In the genomic region with DNA sequence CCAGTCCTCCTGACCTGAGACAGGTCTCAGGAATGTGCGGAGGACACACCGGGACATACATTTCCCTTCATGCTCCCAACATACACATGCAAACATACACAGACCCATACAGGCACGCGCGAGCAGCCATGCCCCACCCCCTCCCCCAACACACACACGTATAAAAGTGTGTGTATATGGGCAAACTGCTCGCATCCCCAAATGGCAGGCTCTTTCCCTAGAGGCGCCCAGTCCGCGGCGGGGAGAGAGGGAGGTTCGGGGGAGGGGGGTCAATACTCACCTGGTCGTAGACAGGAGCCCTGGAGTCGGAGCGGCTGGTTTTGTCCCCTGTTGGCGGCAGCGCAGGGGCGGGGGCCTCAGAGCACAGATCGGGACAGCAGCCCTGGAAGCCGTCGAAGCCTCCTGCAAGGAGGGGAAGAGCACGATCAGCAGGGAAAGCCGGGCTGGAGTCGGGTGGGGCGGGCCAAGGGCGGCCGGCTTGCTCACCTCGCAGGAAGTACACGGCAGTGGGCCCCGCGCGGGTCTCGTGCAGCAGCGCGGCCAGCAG, we compare ENCODE assay signal across 1 cellular context.
TF ChIP-seq lines count a peak whose summit lies in the region.

No MANE protein-coding gene starts in this region.

TF ChIP-seq in GM12878, 131 proteins besides CTCF, POLR2A, EP300 and RAD21 (continued from another document and continues in another):
- TF ChIP-seq RB1 (IDR thresholded peaks at IDR 0.05; ENCODE audit: borderline replicate concordance) (no peak), GABPA (IDR thresholded peaks at IDR 0.05; ENCODE audit: low read depth) (no peak), ZNF207 (IDR thresholded peaks at IDR 0.05; ENCODE audit: borderline replicate concordance) (no peak), TAF1 (IDR thresholded peaks at IDR 0.05; ENCODE audit: borderline replicate concordance, low read depth, low read length) (no peak), ZZZ3 (IDR thresholded peaks at IDR 0.05; ENCODE audit: control insufficient read depth, insufficient read length, low read depth) (no peak), SPI1 (IDR thresholded peaks at IDR 0.05; ENCODE audit: borderline replicate concordance, insufficient read depth, low read depth, low read length) (no peak), TCF3 (IDR thresholded peaks at IDR 0.05; ENCODE audit: borderline replicate concordance, insufficient read depth, low read depth, low read length) (no peak; the same call in 1 of the 2 replicates), ESRRA (IDR thresholded peaks at IDR 0.05; ENCODE audit: low read length) (no peak), IKZF1 (conservative IDR thresholded peaks at IDR 0.05) (no peak), ATF7 (IDR thresholded peaks at IDR 0.05; ENCODE audit: low read depth) (no peak), MXI1 (IDR thresholded peaks at IDR 0.05; ENCODE audit: low read depth, low read length) (no peak), MTA2 (IDR thresholded peaks at IDR 0.05; ENCODE audit: low read depth) (no peak), NFXL1 (IDR thresholded peaks at IDR 0.05; ENCODE audit: borderline replicate concordance) (no peak), SUPT20H (IDR thresholded peaks at IDR 0.05; ENCODE audit: borderline replicate concordance, control insufficient read depth, low read depth, low read length) (no peak), ZSCAN29 (IDR thresholded peaks at IDR 0.05) (no peak), SMAD1 (IDR thresholded peaks at IDR 0.05; ENCODE audit: low read depth, partially characterized antibody) (peak; percentile 98), CHD2 (IDR thresholded peaks at IDR 0.05; ENCODE audit: borderline replicate concordance, low read depth, low read length) (no peak; the same call in none of the 2 replicates), RFX5 (IDR thresholded peaks at IDR 0.05; ENCODE audit: low read depth, low read length) (no peak), RBBP5 (conservative IDR thresholded peaks at IDR 0.05) (no peak), LARP7 (IDR thresholded peaks at IDR 0.05) (no peak), NR2C2 (IDR thresholded peaks at IDR 0.05; ENCODE audit: borderline replicate concordance, control insufficient read depth, insufficient read length, low read depth) (no peak), NBN (IDR thresholded peaks at IDR 0.05) (0 out of 2 replicates have a peak, but pooled peaks have one; percentile 47), SREBF1 (IDR thresholded peaks at IDR 0.05; ENCODE audit: low read length) (no peak), PAX5 (IDR thresholded peaks at IDR 0.05; ENCODE audit: borderline replicate concordance, low read depth, low read length) (no peak)
- TF ChIP-seq, protein P1, sequence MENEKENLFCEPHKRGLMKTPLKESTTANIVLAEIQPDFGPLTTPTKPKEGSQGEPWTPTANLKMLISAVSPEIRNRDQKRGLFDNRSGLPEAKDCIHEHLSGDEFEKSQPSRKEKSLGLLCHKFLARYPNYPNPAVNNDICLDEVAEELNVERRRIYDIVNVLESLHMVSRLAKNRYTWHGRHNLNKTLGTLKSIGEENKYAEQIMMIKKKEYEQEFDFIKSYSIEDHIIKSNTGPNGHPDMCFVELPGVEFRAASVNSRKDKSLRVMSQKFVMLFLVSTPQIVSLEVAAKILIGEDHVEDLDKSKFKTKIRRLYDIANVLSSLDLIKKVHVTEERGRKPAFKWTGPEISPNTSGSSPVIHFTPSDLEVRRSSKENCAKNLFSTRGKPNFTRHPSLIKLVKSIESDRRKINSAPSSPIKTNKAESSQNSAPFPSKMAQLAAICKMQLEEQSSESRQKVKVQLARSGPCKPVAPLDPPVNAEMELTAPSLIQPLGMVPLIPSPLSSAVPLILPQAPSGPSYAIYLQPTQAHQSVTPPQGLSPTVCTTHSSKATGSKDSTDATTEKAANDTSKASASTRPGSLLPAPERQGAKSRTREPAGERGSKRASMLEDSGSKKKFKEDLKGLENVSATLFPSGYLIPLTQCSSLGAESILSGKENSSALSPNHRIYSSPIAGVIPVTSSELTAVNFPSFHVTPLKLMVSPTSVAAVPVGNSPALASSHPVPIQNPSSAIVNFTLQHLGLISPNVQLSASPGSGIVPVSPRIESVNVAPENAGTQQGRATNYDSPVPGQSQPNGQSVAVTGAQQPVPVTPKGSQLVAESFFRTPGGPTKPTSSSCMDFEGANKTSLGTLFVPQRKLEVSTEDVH (IDR thresholded peaks at IDR 0.05; ENCODE audit: low read depth, partially characterized antibody) = no peak
- TF ChIP-seq, protein P2, sequence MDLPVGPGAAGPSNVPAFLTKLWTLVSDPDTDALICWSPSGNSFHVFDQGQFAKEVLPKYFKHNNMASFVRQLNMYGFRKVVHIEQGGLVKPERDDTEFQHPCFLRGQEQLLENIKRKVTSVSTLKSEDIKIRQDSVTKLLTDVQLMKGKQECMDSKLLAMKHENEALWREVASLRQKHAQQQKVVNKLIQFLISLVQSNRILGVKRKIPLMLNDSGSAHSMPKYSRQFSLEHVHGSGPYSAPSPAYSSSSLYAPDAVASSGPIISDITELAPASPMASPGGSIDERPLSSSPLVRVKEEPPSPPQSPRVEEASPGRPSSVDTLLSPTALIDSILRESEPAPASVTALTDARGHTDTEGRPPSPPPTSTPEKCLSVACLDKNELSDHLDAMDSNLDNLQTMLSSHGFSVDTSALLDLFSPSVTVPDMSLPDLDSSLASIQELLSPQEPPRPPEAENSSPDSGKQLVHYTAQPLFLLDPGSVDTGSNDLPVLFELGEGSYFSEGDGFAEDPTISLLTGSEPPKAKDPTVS (IDR thresholded peaks at IDR 0.05; ENCODE audit: low read depth, low read length) = no peak
- TF ChIP-seq, protein P3, sequence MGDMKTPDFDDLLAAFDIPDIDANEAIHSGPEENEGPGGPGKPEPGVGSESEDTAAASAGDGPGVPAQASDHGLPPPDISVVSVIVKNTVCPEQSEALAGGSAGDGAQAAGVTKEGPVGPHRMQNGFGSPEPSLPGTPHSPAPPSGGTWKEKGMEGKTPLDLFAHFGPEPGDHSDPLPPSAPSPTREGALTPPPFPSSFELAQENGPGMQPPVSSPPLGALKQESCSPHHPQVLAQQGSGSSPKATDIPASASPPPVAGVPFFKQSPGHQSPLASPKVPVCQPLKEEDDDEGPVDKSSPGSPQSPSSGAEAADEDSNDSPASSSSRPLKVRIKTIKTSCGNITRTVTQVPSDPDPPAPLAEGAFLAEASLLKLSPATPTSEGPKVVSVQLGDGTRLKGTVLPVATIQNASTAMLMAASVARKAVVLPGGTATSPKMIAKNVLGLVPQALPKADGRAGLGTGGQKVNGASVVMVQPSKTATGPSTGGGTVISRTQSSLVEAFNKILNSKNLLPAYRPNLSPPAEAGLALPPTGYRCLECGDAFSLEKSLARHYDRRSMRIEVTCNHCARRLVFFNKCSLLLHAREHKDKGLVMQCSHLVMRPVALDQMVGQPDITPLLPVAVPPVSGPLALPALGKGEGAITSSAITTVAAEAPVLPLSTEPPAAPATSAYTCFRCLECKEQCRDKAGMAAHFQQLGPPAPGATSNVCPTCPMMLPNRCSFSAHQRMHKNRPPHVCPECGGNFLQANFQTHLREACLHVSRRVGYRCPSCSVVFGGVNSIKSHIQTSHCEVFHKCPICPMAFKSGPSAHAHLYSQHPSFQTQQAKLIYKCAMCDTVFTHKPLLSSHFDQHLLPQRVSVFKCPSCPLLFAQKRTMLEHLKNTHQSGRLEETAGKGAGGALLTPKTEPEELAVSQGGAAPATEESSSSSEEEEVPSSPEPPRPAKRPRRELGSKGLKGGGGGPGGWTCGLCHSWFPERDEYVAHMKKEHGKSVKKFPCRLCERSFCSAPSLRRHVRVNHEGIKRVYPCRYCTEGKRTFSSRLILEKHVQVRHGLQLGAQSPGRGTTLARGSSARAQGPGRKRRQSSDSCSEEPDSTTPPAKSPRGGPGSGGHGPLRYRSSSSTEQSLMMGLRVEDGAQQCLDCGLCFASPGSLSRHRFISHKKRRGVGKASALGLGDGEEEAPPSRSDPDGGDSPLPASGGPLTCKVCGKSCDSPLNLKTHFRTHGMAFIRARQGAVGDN (IDR thresholded peaks at IDR 0.05) = no peak
- TF ChIP-seq, protein P4, sequence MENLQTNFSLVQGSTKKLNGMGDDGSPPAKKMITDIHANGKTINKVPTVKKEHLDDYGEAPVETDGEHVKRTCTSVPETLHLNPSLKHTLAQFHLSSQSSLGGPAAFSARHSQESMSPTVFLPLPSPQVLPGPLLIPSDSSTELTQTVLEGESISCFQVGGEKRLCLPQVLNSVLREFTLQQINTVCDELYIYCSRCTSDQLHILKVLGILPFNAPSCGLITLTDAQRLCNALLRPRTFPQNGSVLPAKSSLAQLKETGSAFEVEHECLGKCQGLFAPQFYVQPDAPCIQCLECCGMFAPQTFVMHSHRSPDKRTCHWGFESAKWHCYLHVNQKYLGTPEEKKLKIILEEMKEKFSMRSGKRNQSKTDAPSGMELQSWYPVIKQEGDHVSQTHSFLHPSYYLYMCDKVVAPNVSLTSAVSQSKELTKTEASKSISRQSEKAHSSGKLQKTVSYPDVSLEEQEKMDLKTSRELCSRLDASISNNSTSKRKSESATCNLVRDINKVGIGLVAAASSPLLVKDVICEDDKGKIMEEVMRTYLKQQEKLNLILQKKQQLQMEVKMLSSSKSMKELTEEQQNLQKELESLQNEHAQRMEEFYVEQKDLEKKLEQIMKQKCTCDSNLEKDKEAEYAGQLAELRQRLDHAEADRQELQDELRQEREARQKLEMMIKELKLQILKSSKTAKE (IDR thresholded peaks at IDR 0.05; ENCODE audit: low read depth, poor library complexity, severe bottlenecking) = no peak
- TF ChIP-seq, protein P5, sequence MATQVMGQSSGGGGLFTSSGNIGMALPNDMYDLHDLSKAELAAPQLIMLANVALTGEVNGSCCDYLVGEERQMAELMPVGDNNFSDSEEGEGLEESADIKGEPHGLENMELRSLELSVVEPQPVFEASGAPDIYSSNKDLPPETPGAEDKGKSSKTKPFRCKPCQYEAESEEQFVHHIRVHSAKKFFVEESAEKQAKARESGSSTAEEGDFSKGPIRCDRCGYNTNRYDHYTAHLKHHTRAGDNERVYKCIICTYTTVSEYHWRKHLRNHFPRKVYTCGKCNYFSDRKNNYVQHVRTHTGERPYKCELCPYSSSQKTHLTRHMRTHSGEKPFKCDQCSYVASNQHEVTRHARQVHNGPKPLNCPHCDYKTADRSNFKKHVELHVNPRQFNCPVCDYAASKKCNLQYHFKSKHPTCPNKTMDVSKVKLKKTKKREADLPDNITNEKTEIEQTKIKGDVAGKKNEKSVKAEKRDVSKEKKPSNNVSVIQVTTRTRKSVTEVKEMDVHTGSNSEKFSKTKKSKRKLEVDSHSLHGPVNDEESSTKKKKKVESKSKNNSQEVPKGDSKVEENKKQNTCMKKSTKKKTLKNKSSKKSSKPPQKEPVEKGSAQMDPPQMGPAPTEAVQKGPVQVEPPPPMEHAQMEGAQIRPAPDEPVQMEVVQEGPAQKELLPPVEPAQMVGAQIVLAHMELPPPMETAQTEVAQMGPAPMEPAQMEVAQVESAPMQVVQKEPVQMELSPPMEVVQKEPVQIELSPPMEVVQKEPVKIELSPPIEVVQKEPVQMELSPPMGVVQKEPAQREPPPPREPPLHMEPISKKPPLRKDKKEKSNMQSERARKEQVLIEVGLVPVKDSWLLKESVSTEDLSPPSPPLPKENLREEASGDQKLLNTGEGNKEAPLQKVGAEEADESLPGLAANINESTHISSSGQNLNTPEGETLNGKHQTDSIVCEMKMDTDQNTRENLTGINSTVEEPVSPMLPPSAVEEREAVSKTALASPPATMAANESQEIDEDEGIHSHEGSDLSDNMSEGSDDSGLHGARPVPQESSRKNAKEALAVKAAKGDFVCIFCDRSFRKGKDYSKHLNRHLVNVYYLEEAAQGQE (IDR thresholded peaks at IDR 0.05; ENCODE audit: low read depth, low read length) = no peak
- TF ChIP-seq, protein P6, sequence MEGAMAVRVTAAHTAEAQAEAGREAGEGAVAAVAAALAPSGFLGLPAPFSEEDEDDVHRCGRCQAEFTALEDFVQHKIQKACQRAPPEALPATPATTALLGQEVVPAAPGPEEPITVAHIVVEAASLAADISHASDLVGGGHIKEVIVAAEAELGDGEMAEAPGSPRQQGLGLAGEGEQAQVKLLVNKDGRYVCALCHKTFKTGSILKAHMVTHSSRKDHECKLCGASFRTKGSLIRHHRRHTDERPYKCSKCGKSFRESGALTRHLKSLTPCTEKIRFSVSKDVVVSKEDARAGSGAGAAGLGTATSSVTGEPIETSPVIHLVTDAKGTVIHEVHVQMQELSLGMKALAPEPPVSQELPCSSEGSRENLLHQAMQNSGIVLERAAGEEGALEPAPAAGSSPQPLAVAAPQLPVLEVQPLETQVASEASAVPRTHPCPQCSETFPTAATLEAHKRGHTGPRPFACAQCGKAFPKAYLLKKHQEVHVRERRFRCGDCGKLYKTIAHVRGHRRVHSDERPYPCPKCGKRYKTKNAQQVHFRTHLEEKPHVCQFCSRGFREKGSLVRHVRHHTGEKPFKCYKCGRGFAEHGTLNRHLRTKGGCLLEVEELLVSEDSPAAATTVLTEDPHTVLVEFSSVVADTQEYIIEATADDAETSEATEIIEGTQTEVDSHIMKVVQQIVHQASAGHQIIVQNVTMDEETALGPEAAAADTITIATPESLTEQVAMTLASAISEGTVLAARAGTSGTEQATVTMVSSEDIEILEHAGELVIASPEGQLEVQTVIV (IDR thresholded peaks at IDR 0.05; ENCODE audit: borderline replicate concordance, partially characterized antibody) = no peak
- TF ChIP-seq, protein P7, sequence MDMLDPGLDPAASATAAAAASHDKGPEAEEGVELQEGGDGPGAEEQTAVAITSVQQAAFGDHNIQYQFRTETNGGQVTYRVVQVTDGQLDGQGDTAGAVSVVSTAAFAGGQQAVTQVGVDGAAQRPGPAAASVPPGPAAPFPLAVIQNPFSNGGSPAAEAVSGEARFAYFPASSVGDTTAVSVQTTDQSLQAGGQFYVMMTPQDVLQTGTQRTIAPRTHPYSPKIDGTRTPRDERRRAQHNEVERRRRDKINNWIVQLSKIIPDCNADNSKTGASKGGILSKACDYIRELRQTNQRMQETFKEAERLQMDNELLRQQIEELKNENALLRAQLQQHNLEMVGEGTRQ (IDR thresholded peaks at IDR 0.05; ENCODE audit: borderline replicate concordance, low read depth, low read length) = no peak; the same call in 1 of the 2 replicates
- TF ChIP-seq, protein P8, sequence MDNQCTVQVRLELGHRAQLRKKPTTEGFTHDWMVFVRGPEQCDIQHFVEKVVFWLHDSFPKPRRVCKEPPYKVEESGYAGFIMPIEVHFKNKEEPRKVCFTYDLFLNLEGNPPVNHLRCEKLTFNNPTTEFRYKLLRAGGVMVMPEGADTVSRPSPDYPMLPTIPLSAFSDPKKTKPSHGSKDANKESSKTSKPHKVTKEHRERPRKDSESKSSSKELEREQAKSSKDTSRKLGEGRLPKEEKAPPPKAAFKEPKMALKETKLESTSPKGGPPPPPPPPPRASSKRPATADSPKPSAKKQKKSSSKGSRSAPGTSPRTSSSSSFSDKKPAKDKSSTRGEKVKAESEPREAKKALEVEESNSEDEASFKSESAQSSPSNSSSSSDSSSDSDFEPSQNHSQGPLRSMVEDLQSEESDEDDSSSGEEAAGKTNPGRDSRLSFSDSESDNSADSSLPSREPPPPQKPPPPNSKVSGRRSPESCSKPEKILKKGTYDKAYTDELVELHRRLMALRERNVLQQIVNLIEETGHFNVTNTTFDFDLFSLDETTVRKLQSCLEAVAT (IDR thresholded peaks at IDR 0.05) = peak; percentile 99
- TF ChIP-seq, protein P9, sequence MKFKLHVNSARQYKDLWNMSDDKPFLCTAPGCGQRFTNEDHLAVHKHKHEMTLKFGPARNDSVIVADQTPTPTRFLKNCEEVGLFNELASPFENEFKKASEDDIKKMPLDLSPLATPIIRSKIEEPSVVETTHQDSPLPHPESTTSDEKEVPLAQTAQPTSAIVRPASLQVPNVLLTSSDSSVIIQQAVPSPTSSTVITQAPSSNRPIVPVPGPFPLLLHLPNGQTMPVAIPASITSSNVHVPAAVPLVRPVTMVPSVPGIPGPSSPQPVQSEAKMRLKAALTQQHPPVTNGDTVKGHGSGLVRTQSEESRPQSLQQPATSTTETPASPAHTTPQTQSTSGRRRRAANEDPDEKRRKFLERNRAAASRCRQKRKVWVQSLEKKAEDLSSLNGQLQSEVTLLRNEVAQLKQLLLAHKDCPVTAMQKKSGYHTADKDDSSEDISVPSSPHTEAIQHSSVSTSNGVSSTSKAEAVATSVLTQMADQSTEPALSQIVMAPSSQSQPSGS (IDR thresholded peaks at IDR 0.05; ENCODE audit: low read length) = no peak
